Comparison of ENCODE assay signal across 22 cellular contexts in the genomic region with DNA sequence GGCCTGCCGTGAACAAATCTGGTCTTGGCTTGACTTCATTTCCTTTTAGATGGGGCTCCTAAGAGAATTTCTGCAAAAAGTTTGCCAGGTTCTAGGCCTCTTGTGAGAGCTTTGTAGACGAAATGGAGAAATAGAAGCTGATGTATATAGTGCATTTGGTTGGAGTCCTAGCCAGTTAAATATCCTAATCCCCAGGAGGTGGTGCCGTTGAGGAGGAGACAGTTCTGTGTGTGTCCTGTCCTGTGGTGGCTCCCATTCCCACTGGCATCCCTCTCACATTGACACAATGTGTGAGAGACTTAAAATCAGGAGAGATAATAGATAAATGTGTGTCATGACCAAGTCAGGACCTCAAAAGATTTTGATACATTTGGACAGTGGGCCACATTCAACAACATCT. TPM values are rescaled to one million over a fixed set of nuclear protein-coding genes. Genes with fewer than 3 reads are reported as not detected.
"Had no signal": no experiment of that assay in that cellular context is flagged by ENCODE, and none has a peak within 500 bp of the region (broad histone marks: within the 10 kb centered on the region; RNA-seq: fewer than 3 reads in every experiment).

No MANE protein-coding gene starts in this region.

- DNase-seq: activated CD4-positive, alpha-beta T cell treated with anti-CD3 and anti-CD28 coated beads for 1 hour; activated CD8-positive, alpha-beta memory T cell treated with anti-CD3 and anti-CD28 coated beads for 24 hours; activated CD8-positive, alpha-beta memory T cell treated with anti-CD3 and anti-CD28 coated beads, Interleukin-2, amount 50 U/mL, for 48 hours; activated effector memory CD4-positive, alpha-beta T cell treated with Interleukin-2 at 50 U/mL for 16 hours; activated naive CD4-positive, alpha-beta T cell treated with anti-CD3 and anti-CD28 coated beads, Interleukin-2, amount 10 ng/mL, durations not matched to agents 7 days and 5 days; activated naive CD8-positive, alpha-beta T cell treated with anti-CD3 and anti-CD28 coated beads, Interleukin-2, amount 50 U/mL, for 24 hours; activated T-cell treated with anti-CD3 and anti-CD28 coated beads, Interleukin-2, amount 50 U/mL, for 48 hours; anterior cingulate cortex; heart right ventricle; left cardiac atrium; naive thymus-derived CD8-positive, alpha-beta T cell; ovary; psoas muscle; right cardiac atrium; small intestine; stimulated activated CD4-positive, alpha-beta T cell treated with anti-CD3 and anti-CD28 coated beads, Interleukin-15, amount 100 ng/mL, for 24 hours; stimulated activated CD4-positive, alpha-beta T cell treated with anti-CD3 and anti-CD28 coated beads, Interleukin-2, amount 100 ng/mL, for 48 hours had no signal

- H3K27me3 ChIP-seq: ovary, tibial nerve had no signal

- ATAC-seq: activated naive CD8-positive, alpha-beta T cell treated with anti-CD3 and anti-CD28 coated beads, Interleukin-2, amount 50 U/mL, for 24 hours; gastroesophageal sphincter; heart right ventricle; left cardiac atrium; naive thymus-derived CD8-positive, alpha-beta T cell; psoas muscle; right cardiac atrium had no signal

- H3K4me1 ChIP-seq: gastroesophageal sphincter, heart right ventricle, psoas muscle, tibial nerve had no signal

- H3K4me3 ChIP-seq: coronary artery, gastroesophageal sphincter, heart right ventricle, ovary, psoas muscle, tibial nerve had no signal

- H3K36me3 ChIP-seq: gastroesophageal sphincter, heart right ventricle, ovary, tibial nerve had no signal

- FAIRE-seq: endometrium, small intestine had no signal

- H3K27ac ChIP-seq: coronary artery, gastroesophageal sphincter, heart right ventricle, ovary, psoas muscle, tibial nerve, VCaP had no signal

- H3K9me3 ChIP-seq: gastroesophageal sphincter, ovary, psoas muscle, tibial nerve had no signal

RNA-seq across cellular contexts. Expression of gene DNER, which starts 34.6 kb away (rescaled TPM):
- total RNA-seq: naive thymus-derived CD8-positive, alpha-beta T cell had no signal
- polyA plus RNA-seq: naive thymus-derived CD8-positive, alpha-beta T cell had no signal
